9 cellular contexts compared by ENCODE assay signal in genomic region chr2:40281021-40281940, GRCh38.
DNase-seq lines count a peak whose midpoint lies in the region; ATAC-seq, FAIRE-seq and TF ChIP-seq lines count a peak whose summit lies in the region.
"Had no signal": no experiment of that assay in that cellular context is flagged by ENCODE, and none has a peak within 500 bp of the region (broad histone marks: within the 10 kb centered on the region; RNA-seq: fewer than 3 reads in every experiment).

No MANE protein-coding gene starts in this region.

- CTCF ChIA-PET in activated CD4-positive, alpha-beta memory T cell treated with anti-CD3 and anti-CD28 coated beads, Interleukin-2, amount 10 ng/mL, durations not matched to agents 7 days and 5 days (lab: Charles Lee): no interaction called here

- DNase-seq in GM12892 (ENCODE audit: insufficient read length) (no peak), breast epithelium (ENCODE audit: low spot score in 2 of 2) (peak in 1 of 2 donors; percentile 67), osteocyte (ENCODE audit: extremely low spot score, unreplicated experiment) (no peak), NCI-H446 treated with DMSO at 0.1 percent for 48 hours (lab: John Stamatoyannopoulos, UW) (no peak)
- no peak for DNase-seq in activated CD4-positive, alpha-beta T cell treated with anti-CD3 and anti-CD28 coated beads for 1 hour
- no peak for DNase-seq in effector CD4-positive, alpha-beta T cell
- DNase-seq in activated CD4-positive, alpha-beta memory T cell treated with anti-CD3 and anti-CD28 coated beads, Interleukin-2, amount 10 ng/mL, durations not matched to agents 7 days and 5 days: no peak

- no peaks in the 10 kb centered on the region for H3K4me1 ChIP-seq in breast epithelium

- H3K9me3 ChIP-seq in breast epithelium: no peaks in the 10 kb centered on the region

- POLR2A ChIA-PET in activated CD4-positive, alpha-beta memory T cell treated with anti-CD3 and anti-CD28 coated beads, Interleukin-2, amount 10 ng/mL, durations not matched to agents 7 days and 5 days (lab: Charles Lee): no interaction called here

- ATAC-seq in HG03060 (IDR thresholded peaks at IDR 0.05; ENCODE audit: low read depth, unreplicated experiment): peak; percentile 44
- ATAC-seq: K562 had no signal

- no peaks in the 10 kb centered on the region for H3K27me3 ChIP-seq in breast epithelium

- H3K27me3 Mint-ChIP-seq in osteocyte (ENCODE audit: unreplicated experiment): no peaks in the 10 kb centered on the region
- H3K27me3 Mint-ChIP-seq in activated CD4-positive, alpha-beta memory T cell treated with anti-CD3 and anti-CD28 coated beads, Interleukin-2, amount 10 ng/mL, durations not matched to agents 7 days and 5 days: no peaks in the 10 kb centered on the region

- H3K27ac Mint-ChIP-seq in osteocyte (ENCODE audit: unreplicated experiment): peak overlapping the region; percentile 96
- H3K27ac Mint-ChIP-seq in activated CD4-positive, alpha-beta memory T cell treated with anti-CD3 and anti-CD28 coated beads, Interleukin-2, amount 10 ng/mL, durations not matched to agents 7 days and 5 days: no peak overlapping the region

- H3K4me3 Mint-ChIP-seq in osteocyte (ENCODE audit: unreplicated experiment): peak overlapping the region; percentile 49
- no peak overlapping the region for H3K4me3 Mint-ChIP-seq in activated CD4-positive, alpha-beta memory T cell treated with anti-CD3 and anti-CD28 coated beads, Interleukin-2, amount 10 ng/mL, durations not matched to agents 7 days and 5 days

- intact Hi-C loops in breast epithelium (cut with DNase I; ENCODE audit: low total_unique reads): no loop called here

- no peak overlapping the region for H3K4me3 ChIP-seq in breast epithelium
- H3K4me3 ChIP-seq: K562 had no signal

- FAIRE-seq in GM12892 (lab: Jason Lieb, UNC): peak; percentile 69
- FAIRE-seq: K562 had no signal

- peak; percentile 35; the same call in 1 of the 2 replicates for TF ChIP-seq POLR2A in GM12892 (IDR thresholded peaks at IDR 0.05; ENCODE audit: low read depth, low read length)
- no peak for TF ChIP-seq POLR2A in breast epithelium (IDR thresholded peaks at IDR 0.05)

- H3K36me3 ChIP-seq in breast epithelium: no peaks in the 10 kb centered on the region

- no peaks in the 10 kb centered on the region for H3K36me3 Mint-ChIP-seq in osteocyte (ENCODE audit: unreplicated experiment)
- no peaks in the 10 kb centered on the region for H3K36me3 Mint-ChIP-seq in activated CD4-positive, alpha-beta memory T cell treated with anti-CD3 and anti-CD28 coated beads, Interleukin-2, amount 10 ng/mL, durations not matched to agents 7 days and 5 days (ENCODE audit: low read depth)

- no peaks in the 10 kb centered on the region for H3K9me3 Mint-ChIP-seq in osteocyte (ENCODE audit: unreplicated experiment)
- H3K9me3 Mint-ChIP-seq in activated CD4-positive, alpha-beta memory T cell treated with anti-CD3 and anti-CD28 coated beads, Interleukin-2, amount 10 ng/mL, durations not matched to agents 7 days and 5 days: no peaks in the 10 kb centered on the region

- TF ChIP-seq CTCF in breast epithelium (IDR thresholded peaks at IDR 0.05) (no peak), osteocyte (IDR thresholded peaks at IDR 0.05) (no peak)

- H3K4me1 Mint-ChIP-seq in osteocyte (ENCODE audit: unreplicated experiment): peaks cover 64% of the 10 kb centered on the region
- no peaks in the 10 kb centered on the region for H3K4me1 Mint-ChIP-seq in activated CD4-positive, alpha-beta memory T cell treated with anti-CD3 and anti-CD28 coated beads, Interleukin-2, amount 10 ng/mL, durations not matched to agents 7 days and 5 days

- H3K27ac ChIP-seq in breast epithelium: peak overlapping the region; percentile 35 to 57
